In genomic region chr1:196148367-196148970, GRCh38 we compare ENCODE assay signal across 8 cellular contexts.
A peak's percentile ranks its signal among the peaks of the same experiment; 100 is the strongest.
DNase-seq lines count a peak whose midpoint lies in the region; ATAC-seq, FAIRE-seq and TF ChIP-seq lines count a peak whose summit lies in the region.

No MANE protein-coding gene starts in this region.

- no peaks in the 10 kb centered on the region for H3K27me3 Mint-ChIP-seq in stimulated activated memory B cell treated with anti-CD40 and anti-IgM and Interleukin-4, amounts not matched to agents 10 μg/mL and 1 μg/mL and 100 μg/mL, for 72 hours

- H3K36me3 Mint-ChIP-seq in stimulated activated memory B cell treated with anti-CD40 and anti-IgM and Interleukin-4, amounts not matched to agents 10 μg/mL and 1 μg/mL and 100 μg/mL, for 72 hours = no peaks in the 10 kb centered on the region

- H3K4me3 Mint-ChIP-seq in stimulated activated memory B cell treated with anti-CD40 and anti-IgM and Interleukin-4, amounts not matched to agents 10 μg/mL and 1 μg/mL and 100 μg/mL, for 72 hours = no peak overlapping the region

- in situ Hi-C loops in ACHN (cut with HindIII; ENCODE audit: low pct_ligation_motif_present, low pct_unique_long_range_greater_than_20kb, low sequenced_read_pairs) (no loop called here), GM13976 (cut with MboI; ENCODE audit: low sequenced_read_pairs, unreplicated experiment) (loop anchor here (10.0 kb wide), 1 partner anchor 516 kb away; no protein-coding TSS in a partner anchor), SK-MEL-5 (cut with HindIII; ENCODE audit: low pct_unique_long_range_greater_than_20kb, low sequenced_read_pairs) (no loop called here)

- no peak overlapping the region for H3K27ac Mint-ChIP-seq in stimulated activated memory B cell treated with anti-CD40 and anti-IgM and Interleukin-4, amounts not matched to agents 10 μg/mL and 1 μg/mL and 100 μg/mL, for 72 hours

- no peaks in the 10 kb centered on the region for H3K4me1 Mint-ChIP-seq in stimulated activated memory B cell treated with anti-CD40 and anti-IgM and Interleukin-4, amounts not matched to agents 10 μg/mL and 1 μg/mL and 100 μg/mL, for 72 hours

- H3K4me3 ChIP-seq in thyroid gland (replicated peaks in 1 of 3) = no peak overlapping the region

- peak; percentile 59 for ATAC-seq in foreskin keratinocyte
- ATAC-seq in HG03095 (IDR thresholded peaks at IDR 0.05; ENCODE audit: unreplicated experiment) = no peak
- ATAC-seq in stimulated activated memory B cell treated with anti-CD40 and anti-IgM and Interleukin-4, amounts not matched to agents 10 μg/mL and 1 μg/mL and 100 μg/mL, for 72 hours = no peak

- H3K4me1 ChIP-seq in foreskin keratinocyte = peaks cover 8% of the 10 kb centered on the region
- no peaks in the 10 kb centered on the region for H3K4me1 ChIP-seq in thyroid gland

- no peaks in the 10 kb centered on the region for H3K9me3 Mint-ChIP-seq in stimulated activated memory B cell treated with anti-CD40 and anti-IgM and Interleukin-4, amounts not matched to agents 10 μg/mL and 1 μg/mL and 100 μg/mL, for 72 hours

- H3K27ac ChIP-seq in foreskin keratinocyte (no peak overlapping the region), thyroid gland (no peak overlapping the region)

- WGBS in thyroid gland, 2 donors = 43% methylated on average over 3 of the region's 3 CpGs

- H3K9me3 ChIP-seq in thyroid gland = no peaks in the 10 kb centered on the region

- peak; percentile 15 for TF ChIP-seq CTCF in GM13976 (IDR thresholded peaks at IDR 0.05; ENCODE audit: borderline replicate concordance, control extremely low read depth, extremely low read depth, insufficient read depth, missing control alignments)
- TF ChIP-seq CTCF in foreskin keratinocyte (conservative IDR thresholded peaks at IDR 0.05) = peak; percentile 78
- TF ChIP-seq CTCF in thyroid gland (IDR thresholded peaks at IDR 0.05) = peak in 5 of 6 experiments; percentile 46 to 68 (median 59)

- no peaks in the 10 kb centered on the region for H3K36me3 ChIP-seq in thyroid gland

- DNase-seq in ACHN (peak; percentile 53), GM13976 (ENCODE audit: low spot score) (peak; percentile 22), HTR-8/SVneo (ENCODE audit: insufficient read length, low spot score) (peak; percentile 11), SK-MEL-5 (ENCODE audit: low read depth, low spot score) (peak; percentile 57), foreskin keratinocyte (peak in 1 of 2 donors; percentile 28), thyroid gland (no peak)

- FAIRE-seq in HTR-8/SVneo (lab: Jason Lieb, UNC) = no peak

- H3K27me3 ChIP-seq in foreskin keratinocyte = no peaks in the 10 kb centered on the region
- no peaks in the 10 kb centered on the region for H3K27me3 ChIP-seq in thyroid gland

- intact Hi-C loops in thyroid gland (cut with DNase I) = no loop called here

- TF ChIP-seq POLR2A in thyroid gland (IDR thresholded peaks at IDR 0.05) = no peak

Comparison
In these comparisons a context has a peak if more than half of its experiments do, and no peak if none do; other contexts are left out.
1. DNase-seq: peak in ACHN (single experiment), GM13976 (single experiment), HTR-8/SVneo (single experiment) and SK-MEL-5 (single experiment); none in thyroid gland (0 of 2).
2. CTCF ChIP-seq: peak in every context shown above with its lines; median percentile 78 in foreskin keratinocyte; 59 in thyroid gland; 15 in GM13976.